Comparison of ENCODE assay signal across 26 cellular contexts in genomic region chr5:14367364-14367763, GRCh38.
"Had no signal": no experiment of that assay in that cellular context is flagged by ENCODE, and none has a peak within 500 bp of the region (broad histone marks: within the 10 kb centered on the region; RNA-seq: fewer than 3 reads in every experiment).

No MANE protein-coding gene starts in this region.

- H3K9ac ChIP-seq: parathyroid adenoma had no signal

- H3K79me2 ChIP-seq: parathyroid adenoma had no signal

- H3K4me1 Mint-ChIP-seq: endodermal cell, mesothelial cell of epicardium, nephron had no signal

- H3K9me3 Mint-ChIP-seq: endodermal cell; memory B cell; mesothelial cell of epicardium; nephron; stimulated activated memory B cell treated with anti-CD40 and anti-IgM and Interleukin-4, amounts not matched to agents 10 μg/mL and 1 μg/mL and 100 μg/mL, for 72 hours; stimulated activated naive CD8-positive, alpha-beta T cell treated with anti-CD3 and anti-CD28 coated beads, Interleukin-15, Interleukin-2, amounts not matched to agents 100 ng/mL and 50 ng/mL, for 24 hours had no signal

- FAIRE-seq: endothelial cell of umbilical vein, islet of Langerhans had no signal

- H3K27me3 Mint-ChIP-seq: memory B cell; stimulated activated memory B cell treated with anti-CD40 and anti-IgM and Interleukin-4, amounts not matched to agents 10 μg/mL and 1 μg/mL and 100 μg/mL, for 72 hours; stimulated activated naive CD8-positive, alpha-beta T cell treated with anti-CD3 and anti-CD28 coated beads, Interleukin-15, Interleukin-2, amounts not matched to agents 100 ng/mL and 50 ng/mL, for 24 hours had no signal

- H3K4me3 ChIP-seq: colonic mucosa, lower lobe of right lung, prostate gland, spleen, tibial artery, upper lobe of left lung, uterus had no signal

- ATAC-seq: left lobe of liver; lower lobe of right lung; sciatic nerve; stimulated activated memory B cell treated with anti-CD40 and anti-IgM and Interleukin-4, amounts not matched to agents 10 μg/mL and 1 μg/mL and 100 μg/mL, for 72 hours had no signal

- H3K27ac Mint-ChIP-seq: endodermal cell; memory B cell; mesothelial cell of epicardium; nephron; stimulated activated memory B cell treated with anti-CD40 and anti-IgM and Interleukin-4, amounts not matched to agents 10 μg/mL and 1 μg/mL and 100 μg/mL, for 72 hours; stimulated activated naive CD8-positive, alpha-beta T cell treated with anti-CD3 and anti-CD28 coated beads, Interleukin-15, Interleukin-2, amounts not matched to agents 100 ng/mL and 50 ng/mL, for 24 hours had no signal

- DNase-seq: colonic mucosa; endodermal cell; erythroblast; foreskin melanocyte; head of caudate nucleus; hypothalamus; kidney glomerular epithelial cell; lower lobe of right lung; spleen; stimulated activated CD4-positive, alpha-beta T cell treated with anti-CD3 and anti-CD28 coated beads, Interleukin-15, amount 100 ng/mL, for 24 hours; stimulated activated CD4-positive, alpha-beta T cell treated with anti-CD3 and anti-CD28 coated beads, Interleukin-1b, Interleukin-23, amount 100 ng/mL, for 48 hours; stimulated activated CD4-positive, alpha-beta T cell treated with anti-CD3 and anti-CD28 coated beads, Interleukin-4, amount 100 ng/mL, for 24 hours; tibial artery; upper lobe of left lung; uterus had no signal

- H2AFZ ChIP-seq: parathyroid adenoma had no signal

- H3K4me3 Mint-ChIP-seq: endodermal cell; memory B cell; mesothelial cell of epicardium; nephron; stimulated activated memory B cell treated with anti-CD40 and anti-IgM and Interleukin-4, amounts not matched to agents 10 μg/mL and 1 μg/mL and 100 μg/mL, for 72 hours; stimulated activated naive CD8-positive, alpha-beta T cell treated with anti-CD3 and anti-CD28 coated beads, Interleukin-15, Interleukin-2, amounts not matched to agents 100 ng/mL and 50 ng/mL, for 24 hours had no signal

- H3K9me3 ChIP-seq: colonic mucosa, lower lobe of right lung, prostate gland, spleen, tibial artery, upper lobe of left lung, uterus had no signal

- H3K4me1 ChIP-seq: colonic mucosa, lower lobe of right lung, parathyroid adenoma, prostate gland, tibial artery, upper lobe of left lung, uterus had no signal

- H3K27ac ChIP-seq: colonic mucosa, lower lobe of right lung, parathyroid adenoma, prostate gland, spleen, tibial artery, upper lobe of left lung, uterus had no signal

- H3K36me3 ChIP-seq: uterus had no signal

- H3K27me3 ChIP-seq: colonic mucosa, spleen, tibial artery, upper lobe of left lung, uterus had no signal
